ENCODE assay signal across 1 cellular context in the genomic region with DNA sequence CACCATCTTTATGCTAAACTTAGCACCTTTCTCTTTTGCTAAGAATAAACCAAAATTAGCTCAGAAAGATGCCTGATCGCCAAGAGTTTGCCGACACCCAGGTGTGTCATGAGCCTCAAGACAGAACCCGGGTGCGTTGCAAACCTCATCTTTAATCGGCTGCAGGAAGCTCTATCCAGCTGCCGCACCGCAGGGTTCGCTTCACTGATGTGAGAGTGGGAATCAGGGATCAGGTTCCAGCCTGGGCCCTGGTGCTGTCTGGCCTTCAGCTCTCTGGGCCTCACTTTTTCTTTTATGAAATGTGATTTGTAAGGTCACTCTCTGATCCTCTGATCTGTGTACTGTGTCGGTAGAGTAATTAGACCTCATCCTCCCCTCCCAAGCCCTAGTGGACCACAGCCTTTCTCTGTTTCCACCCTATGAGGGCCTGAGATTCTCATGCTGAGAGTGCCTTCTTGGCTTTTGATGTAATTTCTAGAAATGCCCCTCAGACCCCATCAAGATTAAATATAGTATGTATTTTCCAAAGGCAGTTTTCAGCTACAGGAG.
TF ChIP-seq lines count a peak whose summit lies in the region.

No MANE protein-coding gene starts in this region.

TF ChIP-seq in GM23338, 12 proteins besides CTCF, POLR2A, EP300 and RAD21 (continued from another document):
- TF ChIP-seq, protein P1, sequence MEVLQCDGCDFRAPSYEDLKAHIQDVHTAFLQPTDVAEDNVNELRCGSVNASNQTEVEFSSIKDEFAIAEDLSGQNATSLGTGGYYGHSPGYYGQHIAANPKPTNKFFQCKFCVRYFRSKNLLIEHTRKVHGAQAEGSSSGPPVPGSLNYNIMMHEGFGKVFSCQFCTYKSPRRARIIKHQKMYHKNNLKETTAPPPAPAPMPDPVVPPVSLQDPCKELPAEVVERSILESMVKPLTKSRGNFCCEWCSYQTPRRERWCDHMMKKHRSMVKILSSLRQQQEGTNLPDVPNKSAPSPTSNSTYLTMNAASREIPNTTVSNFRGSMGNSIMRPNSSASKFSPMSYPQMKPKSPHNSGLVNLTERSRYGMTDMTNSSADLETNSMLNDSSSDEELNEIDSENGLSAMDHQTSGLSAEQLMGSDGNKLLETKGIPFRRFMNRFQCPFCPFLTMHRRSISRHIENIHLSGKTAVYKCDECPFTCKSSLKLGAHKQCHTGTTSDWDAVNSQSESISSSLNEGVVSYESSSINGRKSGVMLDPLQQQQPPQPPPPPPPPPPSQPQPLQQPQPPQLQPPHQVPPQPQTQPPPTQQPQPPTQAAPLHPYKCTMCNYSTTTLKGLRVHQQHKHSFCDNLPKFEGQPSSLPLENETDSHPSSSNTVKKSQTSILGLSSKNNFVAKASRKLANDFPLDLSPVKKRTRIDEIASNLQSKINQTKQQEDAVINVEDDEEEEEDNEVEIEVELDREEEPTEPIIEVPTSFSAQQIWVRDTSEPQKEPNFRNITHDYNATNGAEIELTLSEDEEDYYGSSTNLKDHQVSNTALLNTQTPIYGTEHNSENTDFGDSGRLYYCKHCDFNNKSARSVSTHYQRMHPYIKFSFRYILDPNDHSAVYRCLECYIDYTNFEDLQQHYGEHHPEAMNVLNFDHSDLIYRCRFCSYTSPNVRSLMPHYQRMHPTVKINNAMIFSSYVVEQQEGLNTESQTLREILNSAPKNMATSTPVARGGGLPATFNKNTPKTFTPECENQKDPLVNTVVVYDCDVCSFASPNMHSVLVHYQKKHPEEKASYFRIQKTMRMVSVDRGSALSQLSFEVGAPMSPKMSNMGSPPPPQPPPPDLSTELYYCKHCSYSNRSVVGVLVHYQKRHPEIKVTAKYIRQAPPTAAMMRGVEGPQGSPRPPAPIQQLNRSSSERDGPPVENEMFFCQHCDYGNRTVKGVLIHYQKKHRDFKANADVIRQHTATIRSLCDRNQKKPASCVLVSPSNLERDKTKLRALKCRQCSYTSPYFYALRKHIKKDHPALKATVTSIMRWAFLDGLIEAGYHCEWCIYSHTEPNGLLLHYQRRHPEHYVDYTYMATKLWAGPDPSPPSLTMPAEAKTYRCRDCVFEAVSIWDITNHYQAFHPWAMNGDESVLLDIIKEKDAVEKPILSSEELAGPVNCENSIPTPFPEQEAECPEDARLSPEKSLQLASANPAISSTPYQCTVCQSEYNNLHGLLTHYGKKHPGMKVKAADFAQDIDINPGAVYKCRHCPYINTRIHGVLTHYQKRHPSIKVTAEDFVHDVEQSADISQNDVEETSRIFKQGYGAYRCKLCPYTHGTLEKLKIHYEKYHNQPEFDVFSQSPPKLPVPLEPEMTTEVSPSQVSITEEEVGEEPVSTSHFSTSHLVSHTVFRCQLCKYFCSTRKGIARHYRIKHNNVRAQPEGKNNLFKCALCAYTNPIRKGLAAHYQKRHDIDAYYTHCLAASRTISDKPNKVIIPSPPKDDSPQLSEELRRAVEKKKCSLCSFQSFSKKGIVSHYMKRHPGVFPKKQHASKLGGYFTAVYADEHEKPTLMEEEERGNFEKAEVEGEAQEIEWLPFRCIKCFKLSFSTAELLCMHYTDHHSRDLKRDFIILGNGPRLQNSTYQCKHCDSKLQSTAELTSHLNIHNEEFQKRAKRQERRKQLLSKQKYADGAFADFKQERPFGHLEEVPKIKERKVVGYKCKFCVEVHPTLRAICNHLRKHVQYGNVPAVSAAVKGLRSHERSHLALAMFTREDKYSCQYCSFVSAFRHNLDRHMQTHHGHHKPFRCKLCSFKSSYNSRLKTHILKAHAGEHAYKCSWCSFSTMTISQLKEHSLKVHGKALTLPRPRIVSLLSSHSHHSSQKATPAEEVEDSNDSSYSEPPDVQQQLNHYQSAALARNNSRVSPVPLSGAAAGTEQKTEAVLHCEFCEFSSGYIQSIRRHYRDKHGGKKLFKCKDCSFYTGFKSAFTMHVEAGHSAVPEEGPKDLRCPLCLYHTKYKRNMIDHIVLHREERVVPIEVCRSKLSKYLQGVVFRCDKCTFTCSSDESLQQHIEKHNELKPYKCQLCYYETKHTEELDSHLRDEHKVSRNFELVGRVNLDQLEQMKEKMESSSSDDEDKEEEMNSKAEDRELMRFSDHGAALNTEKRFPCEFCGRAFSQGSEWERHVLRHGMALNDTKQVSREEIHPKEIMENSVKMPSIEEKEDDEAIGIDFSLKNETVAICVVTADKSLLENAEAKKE (CRISPR knock-in tag; IDR thresholded peaks at IDR 0.05): no peak
- TF ChIP-seq ZNF331 (CRISPR knock-in tag; IDR thresholded peaks at IDR 0.05; ENCODE audit: low read depth) (no peak), NANOG (IDR thresholded peaks at IDR 0.05; ENCODE audit: borderline replicate concordance) (no peak), JUNB (IDR thresholded peaks at IDR 0.05; ENCODE audit: unreplicated experiment) (no peak), POLR2AphosphoS5 (IDR thresholded peaks at IDR 0.05; ENCODE audit: low read depth) (no peak), CREB1 (CRISPR knock-in tag; IDR thresholded peaks at IDR 0.05; ENCODE audit: low read depth) (no peak), EZH2 (IDR thresholded peaks at IDR 0.05; ENCODE audit: low read depth, unreplicated experiment) (no peak)
- TF ChIP-seq, protein P2, sequence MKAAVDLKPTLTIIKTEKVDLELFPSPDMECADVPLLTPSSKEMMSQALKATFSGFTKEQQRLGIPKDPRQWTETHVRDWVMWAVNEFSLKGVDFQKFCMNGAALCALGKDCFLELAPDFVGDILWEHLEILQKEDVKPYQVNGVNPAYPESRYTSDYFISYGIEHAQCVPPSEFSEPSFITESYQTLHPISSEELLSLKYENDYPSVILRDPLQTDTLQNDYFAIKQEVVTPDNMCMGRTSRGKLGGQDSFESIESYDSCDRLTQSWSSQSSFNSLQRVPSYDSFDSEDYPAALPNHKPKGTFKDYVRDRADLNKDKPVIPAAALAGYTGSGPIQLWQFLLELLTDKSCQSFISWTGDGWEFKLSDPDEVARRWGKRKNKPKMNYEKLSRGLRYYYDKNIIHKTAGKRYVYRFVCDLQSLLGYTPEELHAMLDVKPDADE (IDR thresholded peaks at IDR 0.05): no peak
- TF ChIP-seq, protein P3, sequence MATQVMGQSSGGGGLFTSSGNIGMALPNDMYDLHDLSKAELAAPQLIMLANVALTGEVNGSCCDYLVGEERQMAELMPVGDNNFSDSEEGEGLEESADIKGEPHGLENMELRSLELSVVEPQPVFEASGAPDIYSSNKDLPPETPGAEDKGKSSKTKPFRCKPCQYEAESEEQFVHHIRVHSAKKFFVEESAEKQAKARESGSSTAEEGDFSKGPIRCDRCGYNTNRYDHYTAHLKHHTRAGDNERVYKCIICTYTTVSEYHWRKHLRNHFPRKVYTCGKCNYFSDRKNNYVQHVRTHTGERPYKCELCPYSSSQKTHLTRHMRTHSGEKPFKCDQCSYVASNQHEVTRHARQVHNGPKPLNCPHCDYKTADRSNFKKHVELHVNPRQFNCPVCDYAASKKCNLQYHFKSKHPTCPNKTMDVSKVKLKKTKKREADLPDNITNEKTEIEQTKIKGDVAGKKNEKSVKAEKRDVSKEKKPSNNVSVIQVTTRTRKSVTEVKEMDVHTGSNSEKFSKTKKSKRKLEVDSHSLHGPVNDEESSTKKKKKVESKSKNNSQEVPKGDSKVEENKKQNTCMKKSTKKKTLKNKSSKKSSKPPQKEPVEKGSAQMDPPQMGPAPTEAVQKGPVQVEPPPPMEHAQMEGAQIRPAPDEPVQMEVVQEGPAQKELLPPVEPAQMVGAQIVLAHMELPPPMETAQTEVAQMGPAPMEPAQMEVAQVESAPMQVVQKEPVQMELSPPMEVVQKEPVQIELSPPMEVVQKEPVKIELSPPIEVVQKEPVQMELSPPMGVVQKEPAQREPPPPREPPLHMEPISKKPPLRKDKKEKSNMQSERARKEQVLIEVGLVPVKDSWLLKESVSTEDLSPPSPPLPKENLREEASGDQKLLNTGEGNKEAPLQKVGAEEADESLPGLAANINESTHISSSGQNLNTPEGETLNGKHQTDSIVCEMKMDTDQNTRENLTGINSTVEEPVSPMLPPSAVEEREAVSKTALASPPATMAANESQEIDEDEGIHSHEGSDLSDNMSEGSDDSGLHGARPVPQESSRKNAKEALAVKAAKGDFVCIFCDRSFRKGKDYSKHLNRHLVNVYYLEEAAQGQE (IDR thresholded peaks at IDR 0.05; ENCODE audit: unreplicated experiment): no peak
TF ChIP-seq in GM23338: peak in this region for 0.
